Comparison of ENCODE assay signal across 29 cellular contexts in the genomic region with DNA sequence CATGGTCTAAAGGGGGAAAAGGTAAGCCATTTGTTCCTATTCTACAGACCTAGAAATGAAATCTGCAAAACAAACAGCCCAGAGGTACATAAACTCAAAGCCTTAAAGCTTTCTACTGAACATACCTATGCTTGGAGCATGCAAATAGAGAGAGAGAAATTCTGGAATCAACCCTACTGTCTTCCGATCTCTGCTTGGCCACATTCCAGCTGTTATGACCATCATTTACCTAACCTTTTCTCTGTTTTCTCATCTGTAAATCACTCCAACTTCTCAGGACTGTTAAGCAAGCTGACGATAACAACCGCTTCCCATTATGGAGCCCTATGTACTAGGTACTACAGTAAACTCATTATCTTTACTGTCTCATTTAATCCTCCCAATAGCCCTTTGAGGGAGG.
"Had no signal": no experiment of that assay in that cellular context is flagged by ENCODE, and none has a peak within 500 bp of the region (broad histone marks: within the 10 kb centered on the region; RNA-seq: fewer than 3 reads in every experiment).

No MANE protein-coding gene starts in this region.

- H3K4me3 ChIP-seq: K562, MG63, PC-9, SJSA1 had no signal

- H3K36me3 ChIP-seq: MG63, SJSA1 had no signal

- H3K27ac ChIP-seq: PC-9, RWPE1, SJSA1 had no signal

- H3K27me3 ChIP-seq: MG63, SJSA1 had no signal

- DNase-seq: Kasumi-1, KG1, MG63, NCI-H1048, NCI-H1092 treated with DMSO at 0.1 percent for 48 hours, NCI-H1105 treated with DMSO at 0.1 percent for 48 hours, NCI-H1417 treated with DMSO at 0.1 percent for 48 hours, NCI-H1436 treated with DMSO at 0.1 percent for 48 hours, NCI-H1694 treated with DMSO at 0.1 percent for 48 hours, NCI-H187 treated with DMSO at 0.1 percent for 48 hours, NCI-H2029, NCI-H2081, NCI-H2171 treated with DMSO at 0.1 percent for 48 hours, NCI-H2227 treated with DMSO at 0.1 percent for 48 hours, NCI-H345, NCI-H446, NCI-H510A treated with DMSO at 0.1 percent for 48 hours, NCI-H524 treated with DMSO at 0.1 percent for 48 hours, NCI-H526 treated with DMSO at 0.1 percent for 48 hours, NCI-H774, PC-9, SK-N-SH, SW 1271, T-helper 1 cell had no signal

- ATAC-seq: K562, Panc1, Right ventricle myocardium inferior had no signal

- H3K4me1 ChIP-seq: SJSA1 had no signal

- H3K9me3 ChIP-seq: MG63, SJSA1, SK-N-SH had no signal
